Comparison of ENCODE assay signal across 1 cellular context in the genomic region with DNA sequence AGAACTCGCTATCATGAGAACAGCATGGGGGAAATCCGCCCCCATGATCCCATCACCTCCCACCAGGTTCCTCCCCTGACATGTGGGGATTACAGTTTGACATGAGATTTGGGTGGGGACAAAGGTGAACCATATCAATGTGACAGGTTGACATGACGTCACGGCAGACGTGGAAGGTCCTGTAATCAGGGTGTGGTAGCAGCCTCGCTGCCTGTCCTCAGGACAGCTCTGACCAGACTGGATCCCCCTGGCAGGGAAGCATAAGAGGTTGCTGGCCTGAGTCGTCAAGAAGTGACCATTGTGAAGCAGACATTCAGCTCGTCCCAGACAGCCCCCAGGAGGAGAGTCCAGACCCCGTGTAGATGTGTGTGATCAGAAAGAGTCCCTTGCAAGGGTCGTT.
TF ChIP-seq lines count a peak whose summit lies in the region.

No MANE protein-coding gene starts in this region.

TF ChIP-seq in K562, 482 proteins besides CTCF, POLR2A, EP300 and RAD21:
- TF ChIP-seq TEAD2 (tag; IDR thresholded peaks at IDR 0.05) (no peak), ETS2 (tag; IDR thresholded peaks at IDR 0.05; ENCODE audit: borderline replicate concordance, poor library complexity, severe bottlenecking) (no peak), NKRF (IDR thresholded peaks at IDR 0.05; ENCODE audit: borderline replicate concordance) (no peak), ZNF766 (CRISPR knock-in tag; conservative IDR thresholded peaks at IDR 0.05) (no peak), IRF9 (tag; IDR thresholded peaks at IDR 0.05) (no peak), KAT7 (CRISPR knock-in tag; IDR thresholded peaks at IDR 0.05; ENCODE audit: borderline replicate concordance) (no peak), ZNF197 (CRISPR knock-in tag; IDR thresholded peaks at IDR 0.05; ENCODE audit: low read depth) (no peak), STAT6 (CRISPR knock-in tag; IDR thresholded peaks at IDR 0.05) (no peak), KLF10 (CRISPR knock-in tag; IDR thresholded peaks at IDR 0.05) (no peak), SRSF3 (IDR thresholded peaks at IDR 0.05; ENCODE audit: insufficient read depth, low read length) (no peak), BCOR (IDR thresholded peaks at IDR 0.05) (no peak), ELF1 (tag; IDR thresholded peaks at IDR 0.05) (no peak), MIER1 (IDR thresholded peaks at IDR 0.05; ENCODE audit: low read depth) (no peak), USF1 (CRISPR knock-in tag; IDR thresholded peaks at IDR 0.05) (0 out of 2 replicates have a peak, but pooled peaks have one; percentile 6), CREM (IDR thresholded peaks at IDR 0.05; ENCODE audit: low read depth) (peak; percentile 59), LEF1 (IDR thresholded peaks at IDR 0.05) (no peak), ATF1 (CRISPR knock-in tag; IDR thresholded peaks at IDR 0.05) (no peak), ATF1 (tag; IDR thresholded peaks at IDR 0.05) (peak; percentile 41), GATA2 (CRISPR knock-in tag; IDR thresholded peaks at IDR 0.05) (no peak), HCFC1 (IDR thresholded peaks at IDR 0.05; ENCODE audit: low read depth, low read length) (no peak), TEAD4 (IDR thresholded peaks at IDR 0.05; ENCODE audit: low read length) (no peak), TEAD4 (CRISPR knock-in tag; IDR thresholded peaks at IDR 0.05; ENCODE audit: borderline replicate concordance) (no peak), KDM2B (CRISPR knock-in tag; IDR thresholded peaks at IDR 0.05) (no peak), DNMT1 (IDR thresholded peaks at IDR 0.05) (no peak), HDAC6 (IDR thresholded peaks at IDR 0.05; ENCODE audit: low read depth, low read length) (no peak), RBM17 (IDR thresholded peaks at IDR 0.05; ENCODE audit: borderline replicate concordance, low read depth, low read length) (no peak), BCL6 (CRISPR knock-in tag; IDR thresholded peaks at IDR 0.05) (no peak), IRF2 (CRISPR knock-in tag; IDR thresholded peaks at IDR 0.05) (no peak), PYGO2 (tag; IDR thresholded peaks at IDR 0.05) (no peak), PKNOX1 (IDR thresholded peaks at IDR 0.05) (0 out of 2 replicates have a peak, but pooled peaks have one; percentile 14), CBFA2T2 (conservative IDR thresholded peaks at IDR 0.05) (no peak), FOXK1 (CRISPR knock-in tag; IDR thresholded peaks at IDR 0.05; ENCODE audit: borderline replicate concordance) (no peak), ZNF133 (CRISPR knock-in tag; IDR thresholded peaks at IDR 0.05) (no peak), NONO (IDR thresholded peaks at IDR 0.05; ENCODE audit: low read depth in 2 of 2, low read length in 1 of 2) (no peak), EGR1 (conservative IDR thresholded peaks at IDR 0.05) (peak; percentile 42; the same call in 1 of the 2 replicates)
- TF ChIP-seq, protein P1, sequence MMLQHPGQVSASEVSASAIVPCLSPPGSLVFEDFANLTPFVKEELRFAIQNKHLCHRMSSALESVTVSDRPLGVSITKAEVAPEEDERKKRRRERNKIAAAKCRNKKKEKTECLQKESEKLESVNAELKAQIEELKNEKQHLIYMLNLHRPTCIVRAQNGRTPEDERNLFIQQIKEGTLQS (IDR thresholded peaks at IDR 0.05): peak; percentile 31; the same call in 1 of the 2 replicates
- TF ChIP-seq, protein P1 (CRISPR knock-in tag; conservative IDR thresholded peaks at IDR 0.05): no peak
- TF ChIP-seq, protein P2, sequence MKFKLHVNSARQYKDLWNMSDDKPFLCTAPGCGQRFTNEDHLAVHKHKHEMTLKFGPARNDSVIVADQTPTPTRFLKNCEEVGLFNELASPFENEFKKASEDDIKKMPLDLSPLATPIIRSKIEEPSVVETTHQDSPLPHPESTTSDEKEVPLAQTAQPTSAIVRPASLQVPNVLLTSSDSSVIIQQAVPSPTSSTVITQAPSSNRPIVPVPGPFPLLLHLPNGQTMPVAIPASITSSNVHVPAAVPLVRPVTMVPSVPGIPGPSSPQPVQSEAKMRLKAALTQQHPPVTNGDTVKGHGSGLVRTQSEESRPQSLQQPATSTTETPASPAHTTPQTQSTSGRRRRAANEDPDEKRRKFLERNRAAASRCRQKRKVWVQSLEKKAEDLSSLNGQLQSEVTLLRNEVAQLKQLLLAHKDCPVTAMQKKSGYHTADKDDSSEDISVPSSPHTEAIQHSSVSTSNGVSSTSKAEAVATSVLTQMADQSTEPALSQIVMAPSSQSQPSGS (CRISPR knock-in tag; IDR thresholded peaks at IDR 0.05): no peak
TF ChIP-seq in K562: peak in this region for 6.
